1 cellular context compared by ENCODE assay signal in genomic region chr12:54199034-54199433, GRCh38.
TF ChIP-seq lines count a peak whose summit lies in the region.

No MANE protein-coding gene starts in this region.

TF ChIP-seq in SK-N-SH, 30 proteins besides CTCF, POLR2A, EP300 and RAD21 (continued from another document):
- no peak for TF ChIP-seq MEF2A (IDR thresholded peaks at IDR 0.05; ENCODE audit: borderline replicate concordance, low read depth)
- no peak for TF ChIP-seq FOSL2 (IDR thresholded peaks at IDR 0.05; ENCODE audit: borderline replicate concordance, low read depth)
- no peak for TF ChIP-seq JUND (IDR thresholded peaks at IDR 0.05)
- TF ChIP-seq POLR2AphosphoS5 (IDR thresholded peaks at IDR 0.05; ENCODE audit: low read depth, low read length), result no peak
- no peak for TF ChIP-seq USF2 (IDR thresholded peaks at IDR 0.05; ENCODE audit: borderline replicate concordance, low read depth, low read length)
- no peak for TF ChIP-seq SMC3 (IDR thresholded peaks at IDR 0.05; ENCODE audit: low read depth, low read length)
- TF ChIP-seq RFX5 (IDR thresholded peaks at IDR 0.05; ENCODE audit: low read length), result no peak
- no peak for TF ChIP-seq ZBTB33 (IDR thresholded peaks at IDR 0.05; ENCODE audit: borderline replicate concordance, low read depth)
- no peak for TF ChIP-seq IRF3 (IDR thresholded peaks at IDR 0.05; ENCODE audit: low read depth, low read length)
- TF ChIP-seq FOXJ3 (CRISPR knock-in tag; IDR thresholded peaks at IDR 0.05), result no peak
- TF ChIP-seq TCF12 (IDR thresholded peaks at IDR 0.05), result no peak
- TF ChIP-seq EZH2phosphoT487 (IDR thresholded peaks at IDR 0.05; ENCODE audit: borderline replicate concordance, low read depth), result no peak
